Comparison of ENCODE assay signal across 8 cellular contexts in the genomic region with DNA sequence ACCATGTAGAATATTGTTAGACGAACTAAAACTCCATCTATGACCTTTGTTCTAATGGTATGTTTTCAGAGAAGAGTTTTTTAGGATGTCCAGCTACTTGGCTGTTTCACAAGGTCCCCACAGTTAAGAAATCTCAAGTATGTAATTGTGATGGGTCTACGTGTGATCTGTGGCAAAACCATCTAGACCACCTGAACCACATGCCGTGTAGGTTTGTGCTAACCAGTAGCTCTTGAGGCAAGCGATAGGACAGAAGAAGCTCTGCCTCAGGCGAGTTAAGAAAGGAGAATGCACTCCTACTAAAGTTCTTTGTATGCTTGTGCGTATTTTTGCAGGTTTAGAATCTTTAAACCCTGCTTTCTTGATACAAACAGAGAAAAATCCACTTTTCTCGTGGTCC.
"Had no signal": no experiment of that assay in that cellular context is flagged by ENCODE, and none has a peak within 500 bp of the region (broad histone marks: within the 10 kb centered on the region; RNA-seq: fewer than 3 reads in every experiment).

No MANE protein-coding gene starts in this region.

- H2AFZ ChIP-seq: GM23338 had no signal

- H3K27ac ChIP-seq: HL-60 had no signal

- H3K4me3 Mint-ChIP-seq: GM23338, H9 had no signal

- ATAC-seq: GM23338, K562 had no signal

- H3K4me1 Mint-ChIP-seq: GM23338 had no signal

- H3K4me2 ChIP-seq: GM23338 had no signal

- FAIRE-seq: H1, H54, K562 had no signal

- DNase-seq: H9, HCEC 1CT, IMR-90 had no signal

- H3K9me3 Mint-ChIP-seq: GM23338, H9 had no signal

- H3K27ac Mint-ChIP-seq: GM23338 had no signal

- H3K4me3 ChIP-seq: GM23338, K562 had no signal
